20 cellular contexts compared by ENCODE assay signal in genomic region chr14:105423488-105424195, GRCh38. TPM values are rescaled to one million over a fixed set of nuclear protein-coding genes. Genes with fewer than 3 reads are reported as not detected.
"Had no signal": no experiment of that assay in that cellular context is flagged by ENCODE, and none has a peak within 500 bp of the region (broad histone marks: within the 10 kb centered on the region; RNA-seq: fewer than 3 reads in every experiment).

No MANE protein-coding gene starts in this region.

- H3K4me3 ChIP-seq: ascending aorta, heart left ventricle, mucosa of descending colon, right atrium auricular region, SJCRH30, skin epidermis, suprapubic skin had no signal

- FAIRE-seq: bronchial epithelial cell, frontal cortex had no signal

- H3K27ac ChIP-seq: SJCRH30, suprapubic skin had no signal

- DNase-seq: activated CD4-positive, alpha-beta T cell treated with anti-CD3 and anti-CD28 coated beads, Interleukin-2, amount 50 U/mL, for 48 hours; dermis blood vessel endothelial cell; effector memory CD8-positive, alpha-beta T cell; mammary epithelial cell; mucosa of descending colon; naive thymus-derived CD4-positive, alpha-beta T cell; occipital lobe; SJCRH30; stimulated activated CD4-positive, alpha-beta T cell treated with anti-CD3 and anti-CD28 coated beads, Interleukin-15, amount 100 ng/mL, for 24 hours; stimulated activated CD4-positive, alpha-beta T cell treated with anti-CD3 and anti-CD28 coated beads, Interleukin-4, amount 100 ng/mL, for 1 hour; stimulated activated naive CD4-positive, alpha-beta T cell treated with Interleukin-2 at 50 U/mL for 16 hours; SW 1271 had no signal

- ATAC-seq: effector memory CD8-positive, alpha-beta T cell; heart left ventricle; mucosa of descending colon; naive thymus-derived CD4-positive, alpha-beta T cell had no signal

- H3K9me3 ChIP-seq: ascending aorta, mucosa of descending colon, right atrium auricular region, SJCRH30, suprapubic skin had no signal

- H3K36me3 ChIP-seq: right atrium auricular region had no signal

- H3K9me3 Mint-ChIP-seq: effector memory CD8-positive, alpha-beta T cell had no signal

- H3K4me3 Mint-ChIP-seq: effector memory CD8-positive, alpha-beta T cell had no signal

- H3K27me3 Mint-ChIP-seq: effector memory CD8-positive, alpha-beta T cell; naive thymus-derived CD4-positive, alpha-beta T cell; progenitor cell of endocrine pancreas had no signal

- H3K27me3 ChIP-seq: ascending aorta, heart left ventricle, right atrium auricular region, SJCRH30, suprapubic skin had no signal

- H3K27ac Mint-ChIP-seq: progenitor cell of endocrine pancreas had no signal

RNA-seq across cellular contexts. Expression of gene TEX22, which starts 25.3 kb away (rescaled TPM):
- total RNA-seq: ascending aorta had no signal
